ENCODE assay signal across 17 cellular contexts in genomic region chr1:82564338-82564737, GRCh38.
DNase-seq lines count a peak whose midpoint lies in the region; ATAC-seq and TF ChIP-seq lines count a peak whose summit lies in the region.
"Had no signal": no experiment of that assay in that cellular context is flagged by ENCODE, and none has a peak within 500 bp of the region (broad histone marks: within the 10 kb centered on the region; RNA-seq: fewer than 3 reads in every experiment).

No MANE protein-coding gene starts in this region.

- H2AFZ ChIP-seq in mesenchymal stem cell (ENCODE audit: low read depth, low read length), result no peak overlapping the region

- no peak overlapping the region for H3K4me3 ChIP-seq in LNCaP clone FGC (ENCODE audit: low read depth, low read length)
- H3K4me3 ChIP-seq in adipocyte (ENCODE audit: low read length), result peak overlapping the region; percentile 50
- H3K4me3 ChIP-seq in mesenchymal stem cell (ENCODE audit: insufficient read depth in 1 of 2, low read depth in 1 of 2, low read length in 2 of 2), result no peak overlapping the region
- no peak overlapping the region for H3K4me3 ChIP-seq in thyroid gland (replicated peaks in 1 of 3)
- H3K4me3 ChIP-seq: MG63, SK-N-MC had no signal

- H3K4ac ChIP-seq in mesenchymal stem cell (ENCODE audit: low read depth in 1 of 2, low read length in 2 of 2), result no peak overlapping the region

- H3K4me1 ChIP-seq in adipocyte (ENCODE audit: control insufficient read depth, insufficient read depth, low read length), result peaks cover 16% of the 10 kb centered on the region
- no peaks in the 10 kb centered on the region for H3K4me1 ChIP-seq in mesenchymal stem cell (ENCODE audit: control insufficient read depth, insufficient read depth, low read depth, low read length)
- peaks cover 11 to 22% of the 10 kb centered on the region in 2 donors for H3K4me1 ChIP-seq in thyroid gland

- H3K23ac ChIP-seq in mesenchymal stem cell (ENCODE audit: low read length in 2 of 2), result no peak overlapping the region

- TF ChIP-seq CTCF in LNCaP clone FGC (IDR thresholded peaks at IDR 0.05; ENCODE audit: control insufficient read depth, extremely low read depth, insufficient read depth), result no peak
- TF ChIP-seq CTCF in thyroid gland (IDR thresholded peaks at IDR 0.05), result no peak

- no peak overlapping the region for H3K4me2 ChIP-seq in mesenchymal stem cell (ENCODE audit: low read length, poor library complexity, severe bottlenecking)

- intact Hi-C loops in thyroid gland (cut with DNase I), result no loop called here

- no peak for TF ChIP-seq POLR2A in thyroid gland (IDR thresholded peaks at IDR 0.05)

- H2AK5ac ChIP-seq in mesenchymal stem cell (ENCODE audit: low read length, severe bottlenecking), result no peak overlapping the region

- peak overlapping the region; percentile 79 for H3K9ac ChIP-seq in adipocyte (ENCODE audit: low read length)
- no peak overlapping the region for H3K9ac ChIP-seq in mesenchymal stem cell (ENCODE audit: low read length)

- H3K36me3 ChIP-seq in adipocyte (ENCODE audit: control insufficient read depth, insufficient read depth, low read length, severe bottlenecking) (no peaks in the 10 kb centered on the region), mesenchymal stem cell (ENCODE audit: control insufficient read depth in 1 of 2, insufficient read depth in 2 of 2, low read depth in 1 of 2, low read length in 2 of 2) (no peaks in the 10 kb centered on the region), thyroid gland (no peaks in the 10 kb centered on the region)
- H3K36me3 ChIP-seq: MG63 had no signal

- H2BK5ac ChIP-seq in mesenchymal stem cell (ENCODE audit: low read depth, low read length, poor library complexity, severe bottlenecking), result no peak overlapping the region

- no peak overlapping the region for H3K14ac ChIP-seq in mesenchymal stem cell (ENCODE audit: low read length in 2 of 2)

- no peak overlapping the region for H2BK120ac ChIP-seq in mesenchymal stem cell (ENCODE audit: low read depth, low read length)

- H4K8ac ChIP-seq in mesenchymal stem cell (ENCODE audit: low read length), result no peak overlapping the region

- H3K9me3 ChIP-seq in adipocyte (ENCODE audit: control insufficient read depth, low read length) (no peaks in the 10 kb centered on the region), mesenchymal stem cell (ENCODE audit: control insufficient read depth, low read length) (no peaks in the 10 kb centered on the region), thyroid gland (no peaks in the 10 kb centered on the region)
- H3K9me3 ChIP-seq: MG63 had no signal

- no peak overlapping the region for H2BK15ac ChIP-seq in mesenchymal stem cell (ENCODE audit: low read depth, poor library complexity, severe bottlenecking)

- H3K18ac ChIP-seq in mesenchymal stem cell (ENCODE audit: low read depth in 1 of 2, low read length in 2 of 2), result no peak overlapping the region

- no peaks in the 10 kb centered on the region for H3K79me1 ChIP-seq in mesenchymal stem cell (replicated peaks; ENCODE audit: low read length, poor library complexity, severe bottlenecking)

- DNase-seq in LNCaP clone FGC (ENCODE audit: low read depth) (peak; percentile 87), adipocyte (ENCODE audit: low read depth) (no peak), mesenchymal stem cell (no peak), thyroid gland (peak; percentile 23 to 63), AG08395 (ENCODE audit: low spot score) (no peak)
- DNase-seq: AML-193, GDM1, MG63, NCI-H1417, NCI-H1694 treated with DMSO at 0.1 percent for 48 hours, NCI-H526, OCI-M1, SHP77 treated with DMSO at 0.1 percent for 48 hours had no signal

- H3K27me3 ChIP-seq in adipocyte (replicated peaks; ENCODE audit: control insufficient read depth, insufficient read depth, low read length) (no peaks in the 10 kb centered on the region), mesenchymal stem cell (ENCODE audit: control insufficient read depth in 1 of 2, insufficient read depth in 1 of 2, low read length in 2 of 2) (no peaks in the 10 kb centered on the region), thyroid gland (no peaks in the 10 kb centered on the region)
- H3K27me3 ChIP-seq: MG63 had no signal

- ATAC-seq in GM21360 (IDR thresholded peaks at IDR 0.05; ENCODE audit: unreplicated experiment), result no peak
- no peak for ATAC-seq in HG02571 (IDR thresholded peaks at IDR 0.05; ENCODE audit: unreplicated experiment)

- H3K27ac ChIP-seq in mesenchymal stem cell (ENCODE audit: low read length, poor library complexity, severe bottlenecking) (peak overlapping the region; percentile 6), thyroid gland (no peak overlapping the region)
- H3K27ac ChIP-seq: C4-2B, SK-N-MC had no signal

- no peak overlapping the region for H2BK12ac ChIP-seq in mesenchymal stem cell (ENCODE audit: low read length in 2 of 2)

- 100% methylated on average over 2 of the region's 2 CpGs for WGBS in mesenchymal stem cell
- 30 to 50% methylated on average over 2 of the region's 2 CpGs for WGBS in thyroid gland, 2 donors

- H4K91ac ChIP-seq in mesenchymal stem cell (ENCODE audit: low read length), result no peak overlapping the region

Comparison
In these comparisons a context has a peak if more than half of its experiments do, and no peak if none do; other contexts are left out.
1. DNase-seq: peak in LNCaP clone FGC (single experiment) and thyroid gland (2 of 2); none in adipocyte (single experiment), mesenchymal stem cell (single experiment) and AG08395 (single experiment).